13 cellular contexts compared by ENCODE assay signal in the genomic region with DNA sequence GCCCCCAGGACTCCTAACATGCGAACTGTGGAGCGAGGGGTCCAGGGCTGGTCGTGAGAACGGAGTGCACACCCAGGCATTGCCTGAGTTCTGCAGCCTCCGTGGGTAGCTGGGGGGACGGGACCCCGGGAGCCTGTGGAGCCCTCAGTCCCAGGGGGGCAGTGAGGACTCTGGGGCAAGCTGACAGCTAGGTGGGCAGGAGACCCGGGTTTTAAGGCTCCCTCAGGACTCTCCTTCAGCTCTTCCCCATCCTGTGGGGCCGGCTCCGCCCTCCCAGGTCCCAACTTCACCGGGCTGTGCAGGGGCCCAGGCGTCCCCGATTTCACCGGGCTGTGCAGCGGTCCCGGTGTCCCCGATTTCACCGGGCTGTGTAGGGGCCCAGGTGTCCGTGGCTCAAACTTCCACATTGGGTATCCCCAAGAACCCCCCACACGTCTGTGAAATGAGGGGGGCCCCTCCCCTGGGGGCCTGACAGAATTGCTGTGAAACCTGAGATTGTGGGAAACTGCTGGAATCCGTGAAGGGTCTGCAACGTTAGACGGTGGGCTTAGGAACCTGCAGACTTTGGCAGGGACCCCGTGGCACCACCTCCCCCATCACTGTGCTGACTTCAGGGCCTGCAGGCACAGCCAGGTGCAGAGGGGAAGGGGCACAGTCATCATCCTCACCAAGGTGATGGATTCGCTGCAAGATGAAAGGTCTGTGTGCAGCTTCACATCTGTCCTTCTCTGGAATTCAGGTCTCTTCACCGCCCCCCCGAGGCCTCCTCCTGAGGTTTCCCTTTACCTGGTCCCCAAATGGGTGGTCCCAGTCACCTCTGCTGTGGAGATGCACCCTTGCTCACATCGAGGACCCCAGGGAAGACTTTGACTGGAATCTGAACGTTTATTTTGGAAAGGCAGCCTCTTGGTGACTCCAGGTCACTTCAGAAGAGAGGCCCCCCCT.
DNase-seq lines count a peak whose midpoint lies in the region; ATAC-seq and TF ChIP-seq lines count a peak whose summit lies in the region.
"Had no signal": no experiment of that assay in that cellular context is flagged by ENCODE, and none has a peak within 500 bp of the region (broad histone marks: within the 10 kb centered on the region; RNA-seq: fewer than 3 reads in every experiment).

No MANE protein-coding gene starts in this region.

- H3K4me1 Mint-ChIP-seq in activated CD8-positive, alpha-beta T cell treated with anti-CD3 and anti-CD28 coated beads, Interleukin-2, amount 10 ng/mL, durations not matched to agents 7 days and 5 days (ENCODE audit: low read depth), result peaks cover 10% of the 10 kb centered on the region
- peaks cover 5% of the 10 kb centered on the region for H3K4me1 Mint-ChIP-seq in activated CD8-positive, alpha-beta T cell treated with anti-CD3 and anti-CD28 coated beads for 36 hours (ENCODE audit: low read depth)
- H3K4me1 Mint-ChIP-seq in IgD-negative memory B cell, result peaks cover 11 to 13% (median 12%) of the 10 kb centered on the region in 3 donors
- H3K4me1 Mint-ChIP-seq in glutamatergic neuron (ENCODE audit: low read depth, unreplicated experiment), result peaks cover 27% of the 10 kb centered on the region

- no peak overlapping the region for H2AFZ ChIP-seq in parathyroid adenoma

- no peaks in the 10 kb centered on the region for H3K79me2 ChIP-seq in parathyroid adenoma

- CTCF ChIA-PET in activated CD8-positive, alpha-beta T cell treated with anti-CD3 and anti-CD28 coated beads, Interleukin-2, amount 10 ng/mL, durations not matched to agents 7 days and 5 days (lab: Charles Lee), result no interaction called here
- CTCF ChIA-PET in activated CD8-positive, alpha-beta T cell treated with anti-CD3 and anti-CD28 coated beads for 36 hours (lab: Charles Lee), result no interaction called here

- H3K9ac ChIP-seq in parathyroid adenoma, result no peak overlapping the region
- H3K9ac ChIP-seq: SK-N-SH had no signal

- no peaks in the 10 kb centered on the region for H3K9me3 ChIP-seq in parathyroid adenoma (ENCODE audit: control insufficient read depth, low read length)
- H3K9me3 ChIP-seq: colonic mucosa, SK-N-SH had no signal

- H3K4me1 ChIP-seq in parathyroid adenoma, result no peaks in the 10 kb centered on the region

- H3K4me3 Mint-ChIP-seq in activated CD8-positive, alpha-beta T cell treated with anti-CD3 and anti-CD28 coated beads, Interleukin-2, amount 10 ng/mL, durations not matched to agents 7 days and 5 days, result no peak overlapping the region
- no peak overlapping the region for H3K4me3 Mint-ChIP-seq in activated CD8-positive, alpha-beta T cell treated with anti-CD3 and anti-CD28 coated beads for 36 hours
- peak overlapping the region in 3 of 4 donors; percentile 55 to 82 (median 67) for H3K4me3 Mint-ChIP-seq in IgD-negative memory B cell
- H3K4me3 Mint-ChIP-seq in glutamatergic neuron (ENCODE audit: unreplicated experiment), result no peak overlapping the region

- no peaks in the 10 kb centered on the region for H3K36me3 Mint-ChIP-seq in activated CD8-positive, alpha-beta T cell treated with anti-CD3 and anti-CD28 coated beads, Interleukin-2, amount 10 ng/mL, durations not matched to agents 7 days and 5 days (ENCODE audit: low read depth)
- no peaks in the 10 kb centered on the region for H3K36me3 Mint-ChIP-seq in activated CD8-positive, alpha-beta T cell treated with anti-CD3 and anti-CD28 coated beads for 36 hours (ENCODE audit: low read depth)
- peaks cover 6% of the 10 kb centered on the region for H3K36me3 Mint-ChIP-seq in IgD-negative memory B cell
- H3K36me3 Mint-ChIP-seq in glutamatergic neuron (ENCODE audit: unreplicated experiment), result no peaks in the 10 kb centered on the region
- H3K36me3 Mint-ChIP-seq: activated naive CD4-positive, alpha-beta T cell treated with anti-CD3 and anti-CD28 coated beads, Interleukin-2, amount 50 U/mL, for 24 hours had no signal

- H3K27ac Mint-ChIP-seq in activated CD8-positive, alpha-beta T cell treated with anti-CD3 and anti-CD28 coated beads, Interleukin-2, amount 10 ng/mL, durations not matched to agents 7 days and 5 days, result no peak overlapping the region
- no peak overlapping the region for H3K27ac Mint-ChIP-seq in activated CD8-positive, alpha-beta T cell treated with anti-CD3 and anti-CD28 coated beads for 36 hours
- H3K27ac Mint-ChIP-seq in IgD-negative memory B cell, result peak overlapping the region in 1 of 3 donors; percentile 12
- no peak overlapping the region for H3K27ac Mint-ChIP-seq in glutamatergic neuron (ENCODE audit: unreplicated experiment)
- H3K27ac Mint-ChIP-seq: activated naive CD4-positive, alpha-beta T cell treated with anti-CD3 and anti-CD28 coated beads, Interleukin-2, amount 50 U/mL, for 24 hours had no signal

- POLR2A ChIA-PET in activated CD8-positive, alpha-beta T cell treated with anti-CD3 and anti-CD28 coated beads, Interleukin-2, amount 10 ng/mL, durations not matched to agents 7 days and 5 days (lab: Charles Lee), result no interaction called here
- POLR2A ChIA-PET in activated CD8-positive, alpha-beta T cell treated with anti-CD3 and anti-CD28 coated beads for 36 hours (lab: Charles Lee), result no interaction called here

- peaks cover 11% of the 10 kb centered on the region for H3K27me3 Mint-ChIP-seq in activated CD8-positive, alpha-beta T cell treated with anti-CD3 and anti-CD28 coated beads, Interleukin-2, amount 10 ng/mL, durations not matched to agents 7 days and 5 days (ENCODE audit: low read depth)
- H3K27me3 Mint-ChIP-seq in activated CD8-positive, alpha-beta T cell treated with anti-CD3 and anti-CD28 coated beads for 36 hours, result peaks cover 15% of the 10 kb centered on the region
- H3K27me3 Mint-ChIP-seq in IgD-negative memory B cell (peaks cover 9% of the 10 kb centered on the region), glutamatergic neuron (ENCODE audit: unreplicated experiment) (peaks cover 14% of the 10 kb centered on the region)

- intact Hi-C loops in activated CD8-positive, alpha-beta T cell treated with anti-CD3 and anti-CD28 coated beads for 36 hours (cut with micrococcal nuclease), result no loop called here

- no peaks in the 10 kb centered on the region for H3K27me3 ChIP-seq in parathyroid adenoma (ENCODE audit: control insufficient read depth, insufficient read depth, low read length)

- DNase-seq in activated CD8-positive, alpha-beta T cell treated with anti-CD3 and anti-CD28 coated beads, Interleukin-2, amount 10 ng/mL, durations not matched to agents 7 days and 5 days, result no peak
- DNase-seq in activated CD8-positive, alpha-beta T cell treated with anti-CD3 and anti-CD28 coated beads for 36 hours, result no peak
- DNase-seq in glutamatergic neuron (peak; percentile 18), G401 (ENCODE audit: low spot score) (no peak), kidney tubule cell (ENCODE audit: low spot score) (no peak)
- DNase-seq: activated CD4-positive, alpha-beta T cell treated with anti-CD3 and anti-CD28 coated beads, Interleukin-2, amount 50 U/mL, for 4 hours; colonic mucosa; NCI-H1930 had no signal

- no peaks in the 10 kb centered on the region for H3K9me3 Mint-ChIP-seq in activated CD8-positive, alpha-beta T cell treated with anti-CD3 and anti-CD28 coated beads, Interleukin-2, amount 10 ng/mL, durations not matched to agents 7 days and 5 days (ENCODE audit: insufficient read depth)
- H3K9me3 Mint-ChIP-seq in activated CD8-positive, alpha-beta T cell treated with anti-CD3 and anti-CD28 coated beads for 36 hours, result no peaks in the 10 kb centered on the region
- peaks cover 0 to 2% (median 0%) of the 10 kb centered on the region in 3 donors for H3K9me3 Mint-ChIP-seq in IgD-negative memory B cell
- peaks cover 9% of the 10 kb centered on the region for H3K9me3 Mint-ChIP-seq in glutamatergic neuron (ENCODE audit: unreplicated experiment)
- H3K9me3 Mint-ChIP-seq: activated naive CD4-positive, alpha-beta T cell treated with anti-CD3 and anti-CD28 coated beads, Interleukin-2, amount 50 U/mL, for 24 hours had no signal

- no peaks in the 10 kb centered on the region for H3K36me3 ChIP-seq in parathyroid adenoma (ENCODE audit: control insufficient read depth, insufficient read depth, low read length)
- H3K36me3 ChIP-seq: colonic mucosa had no signal

- peak overlapping the region; percentile 97 for H3K4me2 ChIP-seq in parathyroid adenoma (ENCODE audit: low read length)
- H3K4me2 ChIP-seq: SK-N-SH had no signal

- H3K4me3 ChIP-seq in parathyroid adenoma (ENCODE audit: low read depth, low read length), result no peak overlapping the region

- peak; percentile 4 for ATAC-seq in activated CD8-positive, alpha-beta T cell treated with anti-CD3 and anti-CD28 coated beads, Interleukin-2, amount 10 ng/mL, durations not matched to agents 7 days and 5 days
- no peak for ATAC-seq in activated CD8-positive, alpha-beta T cell treated with anti-CD3 and anti-CD28 coated beads for 36 hours
- ATAC-seq in HG03457 (IDR thresholded peaks at IDR 0.05; ENCODE audit: unreplicated experiment), result no peak

- in situ Hi-C loops in G401 (cut with HindIII; ENCODE audit: low sequenced_read_pairs), result no loop called here

- no peak overlapping the region for H3K27ac ChIP-seq in parathyroid adenoma
- H3K27ac ChIP-seq: colonic mucosa had no signal

- no peak for TF ChIP-seq CTCF in activated CD8-positive, alpha-beta T cell treated with anti-CD3 and anti-CD28 coated beads for 36 hours (IDR thresholded peaks at IDR 0.05)
- no peak for TF ChIP-seq CTCF in glutamatergic neuron (IDR thresholded peaks at IDR 0.05; ENCODE audit: partially characterized antibody, unreplicated experiment)
- no peak for TF ChIP-seq CTCF in parathyroid adenoma (IDR thresholded peaks at IDR 0.05)

Comparison
In these comparisons a context has a peak if more than half of its experiments do, and no peak if none do; other contexts are left out.
1. H3K4me3 Mint-ChIP-seq: peak in IgD-negative memory B cell (3 of 4); none in activated CD8-positive, alpha-beta T cell treated with anti-CD3 and anti-CD28 coated beads, Interleukin-2, amount 10 ng/mL, durations not matched to agents 7 days and 5 days (single experiment), activated CD8-positive, alpha-beta T cell treated with anti-CD3 and anti-CD28 coated beads for 36 hours (single experiment) and glutamatergic neuron (single experiment).